Comparison of ENCODE assay signal across 15 cellular contexts in genomic region chr6:133227344-133227743, GRCh38.
DNase-seq lines count a peak whose midpoint lies in the region; ATAC-seq and TF ChIP-seq lines count a peak whose summit lies in the region.
"Had no signal": no experiment of that assay in that cellular context is flagged by ENCODE, and none has a peak within 500 bp of the region (broad histone marks: within the 10 kb centered on the region; RNA-seq: fewer than 3 reads in every experiment).

No MANE protein-coding gene starts in this region.

- no peak for ATAC-seq in GM18861 (IDR thresholded peaks at IDR 0.05; ENCODE audit: unreplicated experiment)
- ATAC-seq: HCT116 had no signal

- POLR2A ChIA-PET in HEK293T (lab: Yijun Ruan, JAX) = no interaction called here

- DNase-seq in NCI-H2171 treated with DMSO at 0.1 percent for 48 hours (lab: John Stamatoyannopoulos, UW) (peak; percentile 32), NCI-H2171 (lab: John Stamatoyannopoulos, UW) (no peak), HEK293T (ENCODE audit: extremely low spot score) (no peak), NCI-H146 (lab: John Stamatoyannopoulos, UW) (peak; percentile 27), NCI-H69 (lab: John Stamatoyannopoulos, UW) (peak; percentile 4)
- DNase-seq in activated CD4-positive, alpha-beta T cell treated with anti-CD3 and anti-CD28 coated beads for 1 hour = no peak
- DNase-seq: ACHN; Caco-2; CD4-positive, alpha-beta T cell; DMS79; GDM1; GOT3; H7 had no signal

- CTCF ChIA-PET in HEK293T (lab: Yijun Ruan, JAX) = no interaction called here

TF ChIP-seq in HEK293T, 16 proteins besides CTCF, POLR2A, EP300 and RAD21:
- TF ChIP-seq SUZ12 (IDR thresholded peaks at IDR 0.05) = no peak
- TF ChIP-seq PKNOX1 (IDR thresholded peaks at IDR 0.05) = peak; percentile 62; the same call in 1 of the 2 replicates
- TF ChIP-seq BHLHE40 (IDR thresholded peaks at IDR 0.05; ENCODE audit: borderline replicate concordance) = no peak
- no peak for TF ChIP-seq FOXM1 (IDR thresholded peaks at IDR 0.05; ENCODE audit: borderline replicate concordance)
- no peak for TF ChIP-seq CTBP1 (IDR thresholded peaks at IDR 0.05; ENCODE audit: borderline replicate concordance)

Comparison
In these comparisons a context has a peak if more than half of its experiments do, and no peak if none do; other contexts are left out.
1. DNase-seq: peak in NCI-H2171 treated with DMSO at 0.1 percent for 48 hours (single experiment), NCI-H146 (single experiment) and NCI-H69 (single experiment); none in NCI-H2171 (single experiment), HEK293T (single experiment) and activated CD4-positive, alpha-beta T cell treated with anti-CD3 and anti-CD28 coated beads for 1 hour (single experiment).